In the genomic region with DNA sequence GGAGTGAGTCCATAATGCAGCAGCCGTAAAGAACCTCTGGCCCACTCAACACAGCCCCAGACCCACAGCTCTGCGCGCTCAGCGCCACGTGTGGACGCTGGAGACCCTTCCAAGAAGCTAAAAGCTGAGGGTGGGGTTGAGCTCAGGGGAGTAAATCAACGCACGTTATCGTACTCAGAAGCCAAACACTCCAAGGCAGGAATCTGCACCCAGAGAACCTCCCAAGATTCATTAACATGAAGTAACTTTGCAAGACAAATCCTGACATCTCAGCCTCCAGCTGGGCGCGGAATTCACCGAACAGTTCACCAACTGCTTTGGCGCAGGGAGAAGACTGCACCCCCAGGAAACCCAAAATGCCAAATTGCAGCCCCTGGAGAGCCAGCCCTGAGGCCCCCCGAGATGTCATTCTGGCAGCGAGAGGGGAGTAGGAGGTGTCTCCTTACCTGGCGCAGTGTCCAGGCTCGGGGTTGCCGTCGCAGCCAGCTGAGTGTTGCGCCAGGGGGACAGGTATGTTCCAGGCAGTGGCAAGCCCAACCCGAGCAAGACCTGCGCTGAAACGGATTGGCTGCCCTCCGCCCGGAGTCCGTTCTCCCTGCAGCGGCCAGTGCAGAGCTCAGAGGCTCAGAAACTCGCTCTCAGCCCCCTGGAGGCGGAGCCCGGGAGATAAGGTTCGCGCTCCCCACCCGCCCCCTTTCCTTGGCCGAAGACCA, we compare ENCODE assay signal across 8 cellular contexts. TPM values are rescaled to one million over a fixed set of nuclear protein-coding genes. Genes with fewer than 3 reads are reported as not detected.
A peak's percentile ranks its signal among the peaks of the same experiment; 100 is the strongest.
DNase-seq lines count a peak whose midpoint lies in the region; ATAC-seq and TF ChIP-seq lines count a peak whose summit lies in the region.

COL21A1 (minus strand) TSS at position 640 of the 713 bp plus-strand sequence. CDS start 64,962 bp downstream, outside the sequence.

- DNase-seq in Daoy (ENCODE audit: low read depth) (peak; percentile 16), SJSA1 (ENCODE audit: low read depth in 1 of 2, low spot score in 2 of 2) (no peak), heart right ventricle (peak; percentile 57 to 58), posterior cingulate gyrus (peak in 9 of 10 donors; percentile 10 to 87 (median 33))
- DNase-seq in activated CD8-positive, alpha-beta T cell treated with anti-CD3 and anti-CD28 coated beads for 36 hours, result no peak
- no peak for DNase-seq in activated CD4-positive, alpha-beta memory T cell treated with anti-CD3 and anti-CD28 coated beads, Interleukin-2, amount 10 ng/mL, durations not matched to agents 7 days and 5 days
- no peak for DNase-seq in activated naive CD4-positive, alpha-beta T cell (lab: John Stamatoyannopoulos, UW)

- H3K27ac ChIP-seq in SJSA1, result no peak within 1 kb of the TSS
- H3K27ac ChIP-seq in heart right ventricle, result peak within 1 kb of the TSS in 5 of 10 donors; percentile 9 to 38 (median 17)

- H3K4me1 Mint-ChIP-seq in activated CD8-positive, alpha-beta T cell treated with anti-CD3 and anti-CD28 coated beads for 36 hours (ENCODE audit: low read depth), result no peaks in the 10 kb centered on the region
- no peaks in the 10 kb centered on the region for H3K4me1 Mint-ChIP-seq in activated CD4-positive, alpha-beta memory T cell treated with anti-CD3 and anti-CD28 coated beads, Interleukin-2, amount 10 ng/mL, durations not matched to agents 7 days and 5 days

- intact Hi-C loops in heart right ventricle (cut with DNase I), result no loop called here
- intact Hi-C loops in posterior cingulate gyrus (cut with DNase I), result no loop called here
- intact Hi-C loops in activated CD8-positive, alpha-beta T cell treated with anti-CD3 and anti-CD28 coated beads for 36 hours (cut with micrococcal nuclease), result loop anchor here (10.0 kb wide), 1 partner anchor 62 kb away; no protein-coding TSS in a partner anchor

- no peak within 1 kb of the TSS for H3K27ac Mint-ChIP-seq in activated CD8-positive, alpha-beta T cell treated with anti-CD3 and anti-CD28 coated beads for 36 hours
- H3K27ac Mint-ChIP-seq in activated CD4-positive, alpha-beta memory T cell treated with anti-CD3 and anti-CD28 coated beads, Interleukin-2, amount 10 ng/mL, durations not matched to agents 7 days and 5 days, result no peak within 1 kb of the TSS

- H3K27me3 ChIP-seq in SJSA1 (replicated peaks) (no peaks in the 10 kb centered on the region), heart right ventricle (peaks cover 0 to 17% (median 0%) of the 10 kb centered on the region in 7 donors)

- no peaks in the 10 kb centered on the region for H3K9me3 Mint-ChIP-seq in activated CD8-positive, alpha-beta T cell treated with anti-CD3 and anti-CD28 coated beads for 36 hours
- H3K9me3 Mint-ChIP-seq in activated CD4-positive, alpha-beta memory T cell treated with anti-CD3 and anti-CD28 coated beads, Interleukin-2, amount 10 ng/mL, durations not matched to agents 7 days and 5 days, result no peaks in the 10 kb centered on the region

- TF ChIP-seq CTCF in heart right ventricle (IDR thresholded peaks at IDR 0.05), result peak in 6 of 9 donors; percentile 6 to 43 (median 28)
- no peak for TF ChIP-seq CTCF in activated CD8-positive, alpha-beta T cell treated with anti-CD3 and anti-CD28 coated beads for 36 hours (IDR thresholded peaks at IDR 0.05)

- CTCF ChIA-PET in activated CD8-positive, alpha-beta T cell treated with anti-CD3 and anti-CD28 coated beads for 36 hours (lab: Charles Lee), result no interaction called here
- CTCF ChIA-PET in activated CD4-positive, alpha-beta memory T cell treated with anti-CD3 and anti-CD28 coated beads, Interleukin-2, amount 10 ng/mL, durations not matched to agents 7 days and 5 days (lab: Charles Lee), result no interaction called here

- H3K4me3 ChIP-seq in SJSA1 (no peak within 1 kb of the TSS), heart right ventricle (peak within 1 kb of the TSS; percentile 26 to 63 (median 52))

- H3K9me3 ChIP-seq in SJSA1 (replicated peaks) (no peaks in the 10 kb centered on the region), heart right ventricle (no peaks in the 10 kb centered on the region)

- 4 to 5% methylated on average over 34 of the region's 34 CpGs for WGBS in heart right ventricle, 2 donors

- H3K27me3 Mint-ChIP-seq in activated CD8-positive, alpha-beta T cell treated with anti-CD3 and anti-CD28 coated beads for 36 hours, result peaks cover 9% of the 10 kb centered on the region
- no peaks in the 10 kb centered on the region for H3K27me3 Mint-ChIP-seq in activated CD4-positive, alpha-beta memory T cell treated with anti-CD3 and anti-CD28 coated beads, Interleukin-2, amount 10 ng/mL, durations not matched to agents 7 days and 5 days

- no peaks in the 10 kb centered on the region for H3K36me3 ChIP-seq in SJSA1
- no peaks in the 10 kb centered on the region for H3K36me3 ChIP-seq in heart right ventricle

- H3K4me3 Mint-ChIP-seq in activated CD8-positive, alpha-beta T cell treated with anti-CD3 and anti-CD28 coated beads for 36 hours, result no peak within 1 kb of the TSS
- no peak within 1 kb of the TSS for H3K4me3 Mint-ChIP-seq in activated CD4-positive, alpha-beta memory T cell treated with anti-CD3 and anti-CD28 coated beads, Interleukin-2, amount 10 ng/mL, durations not matched to agents 7 days and 5 days

- no peaks in the 10 kb centered on the region for H3K4me1 ChIP-seq in SJSA1 (replicated peaks)
- H3K4me1 ChIP-seq in heart right ventricle, result peaks cover 0 to 35% (median 7%) of the 10 kb centered on the region in 9 donors

- POLR2A ChIA-PET in activated CD8-positive, alpha-beta T cell treated with anti-CD3 and anti-CD28 coated beads for 36 hours (lab: Charles Lee), result no interaction called here
- POLR2A ChIA-PET in activated CD4-positive, alpha-beta memory T cell treated with anti-CD3 and anti-CD28 coated beads, Interleukin-2, amount 10 ng/mL, durations not matched to agents 7 days and 5 days (lab: Charles Lee), result no interaction called here

- H3K36me3 Mint-ChIP-seq in activated CD8-positive, alpha-beta T cell treated with anti-CD3 and anti-CD28 coated beads for 36 hours (ENCODE audit: low read depth), result no peaks in the 10 kb centered on the region
- no peaks in the 10 kb centered on the region for H3K36me3 Mint-ChIP-seq in activated CD4-positive, alpha-beta memory T cell treated with anti-CD3 and anti-CD28 coated beads, Interleukin-2, amount 10 ng/mL, durations not matched to agents 7 days and 5 days (ENCODE audit: low read depth)

- ATAC-seq in heart right ventricle (peak; percentile 59 to 87 (median 82)), GM18511 (IDR thresholded peaks at IDR 0.05; ENCODE audit: unreplicated experiment) (no peak)
- no peak for ATAC-seq in activated CD8-positive, alpha-beta T cell treated with anti-CD3 and anti-CD28 coated beads for 36 hours

RNA-seq across cellular contexts. Expression of gene COL21A1, which starts in this region (rescaled TPM):
- 0.06 TPM in 1 of 2 replicates, not detected in the other for total RNA-seq in Daoy (2014; rRNA removed; shearing (Covaris generic))
- total RNA-seq in SJSA1 (2014; rRNA removed; shearing (Covaris generic)), result 5.0 and 12.6 TPM in 2 replicates
- 100 to 1,000 TPM in 4 of 10 donors, 10 to 100 TPM in 6; 11.0 to 171 (median 94.0) TPM for total RNA-seq in heart right ventricle
- 10 to 100 TPM; 14.3 to 46.7 TPM for polyA plus RNA-seq in heart right ventricle
- not detected for total RNA-seq in activated CD8-positive, alpha-beta T cell treated with anti-CD3 and anti-CD28 coated beads for 36 hours
- not detected for total RNA-seq in activated CD4-positive, alpha-beta memory T cell treated with anti-CD3 and anti-CD28 coated beads, Interleukin-2, amount 10 ng/mL, durations not matched to agents 7 days and 5 days

Comparison
In these comparisons a context has a peak if more than half of its experiments do, and no peak if none do; other contexts are left out.
1. Peak in DNase-seq in Daoy; RNA of the gene not detected or under 1 TPM.
2. DNase-seq: peak in heart right ventricle (2 of 2) and posterior cingulate gyrus (9 of 10); none in SJSA1 (0 of 2), activated CD8-positive, alpha-beta T cell treated with anti-CD3 and anti-CD28 coated beads for 36 hours (single experiment), activated CD4-positive, alpha-beta memory T cell treated with anti-CD3 and anti-CD28 coated beads, Interleukin-2, amount 10 ng/mL, durations not matched to agents 7 days and 5 days (single experiment) and activated naive CD4-positive, alpha-beta T cell (0 of 4).
3. ATAC-seq: peak in heart right ventricle (8 of 8); none in activated CD8-positive, alpha-beta T cell treated with anti-CD3 and anti-CD28 coated beads for 36 hours (single experiment) and GM18511 (single experiment).